In genomic region chr14:61502459-61503093, GRCh38 we compare ENCODE assay signal across 8 cellular contexts.
DNase-seq lines count a peak whose midpoint lies in the region; ATAC-seq lines count a peak whose summit lies in the region.

No MANE protein-coding gene starts in this region.

- peaks cover 85% of the 10 kb centered on the region for H3K4me1 Mint-ChIP-seq in central memory CD8-positive, alpha-beta T cell
- peaks cover 46 to 85% of the 10 kb centered on the region in 2 donors for H3K4me1 Mint-ChIP-seq in stimulated activated naive B cell treated with anti-CD40 and anti-IgM and Interleukin-4, amounts not matched to agents 10 μg/mL and 1 μg/mL and 100 μg/mL, for 72 hours

- peak overlapping the region; percentile 66 for H3K4me3 Mint-ChIP-seq in central memory CD8-positive, alpha-beta T cell
- H3K4me3 Mint-ChIP-seq in stimulated activated naive B cell treated with anti-CD40 and anti-IgM and Interleukin-4, amounts not matched to agents 10 μg/mL and 1 μg/mL and 100 μg/mL, for 72 hours = peak overlapping the region; percentile 82 to 84

- H3K27me3 Mint-ChIP-seq in central memory CD8-positive, alpha-beta T cell = no peaks in the 10 kb centered on the region
- no peaks in the 10 kb centered on the region for H3K27me3 Mint-ChIP-seq in stimulated activated naive B cell treated with anti-CD40 and anti-IgM and Interleukin-4, amounts not matched to agents 10 μg/mL and 1 μg/mL and 100 μg/mL, for 72 hours

- no peaks in the 10 kb centered on the region for H3K9me3 Mint-ChIP-seq in central memory CD8-positive, alpha-beta T cell
- H3K9me3 Mint-ChIP-seq in stimulated activated naive B cell treated with anti-CD40 and anti-IgM and Interleukin-4, amounts not matched to agents 10 μg/mL and 1 μg/mL and 100 μg/mL, for 72 hours = no peaks in the 10 kb centered on the region

- ATAC-seq in GM21447 (IDR thresholded peaks at IDR 0.05; ENCODE audit: unreplicated experiment) (peak; percentile 18), HG03565 (IDR thresholded peaks at IDR 0.05; ENCODE audit: unreplicated experiment) (peak; percentile 14), HG03280 (IDR thresholded peaks at IDR 0.05; ENCODE audit: unreplicated experiment) (no peak)
- no peak for ATAC-seq in central memory CD8-positive, alpha-beta T cell (replicated peaks; ENCODE audit: extremely low read depth, poor library complexity, severe bottlenecking)
- peak; percentile 27 to 60 for ATAC-seq in stimulated activated naive B cell treated with anti-CD40 and anti-IgM and Interleukin-4, amounts not matched to agents 10 μg/mL and 1 μg/mL and 100 μg/mL, for 72 hours (replicated peaks)

- H3K36me3 Mint-ChIP-seq in central memory CD8-positive, alpha-beta T cell (ENCODE audit: insufficient read depth) = peaks cover 64% of the 10 kb centered on the region
- peaks cover 3% of the 10 kb centered on the region in 2 donors for H3K36me3 Mint-ChIP-seq in stimulated activated naive B cell treated with anti-CD40 and anti-IgM and Interleukin-4, amounts not matched to agents 10 μg/mL and 1 μg/mL and 100 μg/mL, for 72 hours

- H3K27ac Mint-ChIP-seq in central memory CD8-positive, alpha-beta T cell (ENCODE audit: low read depth) = peak overlapping the region; percentile 97
- H3K27ac Mint-ChIP-seq in stimulated activated naive B cell treated with anti-CD40 and anti-IgM and Interleukin-4, amounts not matched to agents 10 μg/mL and 1 μg/mL and 100 μg/mL, for 72 hours = peak overlapping the region; percentile 94

- DNase-seq in central memory CD8-positive, alpha-beta T cell (ENCODE audit: low spot score in 2 of 2) = no peak
- peak; percentile 27 for DNase-seq in stimulated activated naive B cell treated with anti-CD40 and anti-IgM and Interleukin-4, amounts not matched to agents 10 μg/mL and 1 μg/mL and 100 μg/mL, for 72 hours
- DNase-seq in NCI-H146 treated with DMSO at 0.1 percent for 48 hours (lab: John Stamatoyannopoulos, UW; ENCODE audit: unreplicated experiment) = no peak
- no peak for DNase-seq in CD1c-positive myeloid dendritic cell (ENCODE audit: extremely low spot score)
- DNase-seq in NOMO-1 treated with dmso at 0.1 percent for 144 hours (lab: John Stamatoyannopoulos, UW; ENCODE audit: unreplicated experiment) = no peak

Comparison
In these comparisons a context has a peak if more than half of its experiments do, and no peak if none do; other contexts are left out.
1. ATAC-seq: peak in GM21447 (single experiment), HG03565 (single experiment) and stimulated activated naive B cell treated with anti-CD40 and anti-IgM and Interleukin-4, amounts not matched to agents 10 μg/mL and 1 μg/mL and 100 μg/mL, for 72 hours (2 of 2); none in central memory CD8-positive, alpha-beta T cell (single experiment) and HG03280 (single experiment).